In genomic region chr9:114385412-114386181, GRCh38 we compare ENCODE assay signal across 1 cellular context.
TF ChIP-seq lines count a peak whose summit lies in the region.

No MANE protein-coding gene starts in this region.

TF ChIP-seq in GM12878, 131 proteins besides CTCF, POLR2A, EP300 and RAD21 (continued from another document and continues in another):
- TF ChIP-seq REST (IDR thresholded peaks at IDR 0.05; ENCODE audit: low read depth, low read length) (0 out of 2 replicates have a peak, but pooled peaks have one; percentile 12), HDAC6 (IDR thresholded peaks at IDR 0.05; ENCODE audit: unreplicated experiment) (no peak), IRF5 (IDR thresholded peaks at IDR 0.05; ENCODE audit: borderline replicate concordance) (no peak), NBN (IDR thresholded peaks at IDR 0.05) (peak; percentile 98), TAF1 (IDR thresholded peaks at IDR 0.05; ENCODE audit: borderline replicate concordance, low read depth, low read length) (peak; percentile 71; the same call in 1 of the 2 replicates), ZZZ3 (IDR thresholded peaks at IDR 0.05; ENCODE audit: control insufficient read depth, insufficient read length, low read depth) (no peak), RUNX3 (IDR thresholded peaks at IDR 0.05; ENCODE audit: low read length) (no peak), ZNF384 (IDR thresholded peaks at IDR 0.05; ENCODE audit: borderline replicate concordance, low read depth, low read length) (peak; percentile 91), HDAC2 (IDR thresholded peaks at IDR 0.05) (no peak), ZNF687 (IDR thresholded peaks at IDR 0.05) (peak; percentile 96), TBL1XR1 (IDR thresholded peaks at IDR 0.05; ENCODE audit: low read depth, low read length) (0 out of 2 replicates have a peak, but pooled peaks have one; percentile 12), RELA (IDR thresholded peaks at IDR 0.05; ENCODE audit: borderline replicate concordance, partially characterized antibody) (peak; percentile 67), CBFB (IDR thresholded peaks at IDR 0.05; ENCODE audit: low read depth) (peak; percentile 91), FOS (IDR thresholded peaks at IDR 0.05; ENCODE audit: borderline replicate concordance, extremely low read depth, insufficient read length) (no peak), SIX5 (IDR thresholded peaks at IDR 0.05; ENCODE audit: low read depth, low read length, severe bottlenecking) (no peak), BCL11A (IDR thresholded peaks at IDR 0.05; ENCODE audit: low read depth, low read length) (peak; percentile 78), ZNF622 (IDR thresholded peaks at IDR 0.05) (no peak), SUZ12 (IDR thresholded peaks at IDR 0.05; ENCODE audit: unreplicated experiment) (no peak), STAT3 (IDR thresholded peaks at IDR 0.05; ENCODE audit: low read depth, low read length) (no peak), PAX5 (IDR thresholded peaks at IDR 0.05; ENCODE audit: borderline replicate concordance, low read depth, low read length) (peak; percentile 81), POLR2AphosphoS5 (IDR thresholded peaks at IDR 0.05; ENCODE audit: low read length) (peak; percentile 91), ETV6 (conservative IDR thresholded peaks at IDR 0.05 in 1 of 2, IDR thresholded peaks at IDR 0.05 in 1 of 2; ENCODE audit: borderline replicate concordance in 1 of 2, low read depth in 1 of 2) (peak in 1 of 2 experiments; percentile 36; a peak in 1 of 4 replicates), POLR2AphosphoS2 (IDR thresholded peaks at IDR 0.05; ENCODE audit: low read depth, low read length) (no peak), MAX (IDR thresholded peaks at IDR 0.05; ENCODE audit: low read depth, low read length) (no peak; the same call in 1 of the 2 replicates), IRF4 (IDR thresholded peaks at IDR 0.05; ENCODE audit: low read depth, low read length) (peak; percentile 90), CHD2 (IDR thresholded peaks at IDR 0.05; ENCODE audit: borderline replicate concordance, low read depth, low read length) (0 out of 2 replicates have a peak, but pooled peaks have one; percentile 63), ZNF217 (IDR thresholded peaks at IDR 0.05) (peak; percentile 84; the same call in 1 of the 2 replicates), HSF1 (IDR thresholded peaks at IDR 0.05; ENCODE audit: low read depth, low read length) (no peak), GABPA (IDR thresholded peaks at IDR 0.05; ENCODE audit: low read depth) (no peak), STAT1 (conservative IDR thresholded peaks at IDR 0.05) (no peak), SMC3 (IDR thresholded peaks at IDR 0.05; ENCODE audit: borderline replicate concordance, low read length) (no peak), LARP7 (IDR thresholded peaks at IDR 0.05) (peak; percentile 91), GATAD2B (conservative IDR thresholded peaks at IDR 0.05; ENCODE audit: low read depth) (peak; percentile 82), HCFC1 (IDR thresholded peaks at IDR 0.05; ENCODE audit: low read length) (no peak), MYB (IDR thresholded peaks at IDR 0.05; ENCODE audit: borderline replicate concordance, low read depth, low read length) (peak; percentile 66; the same call in 1 of the 2 replicates), KLF5 (IDR thresholded peaks at IDR 0.05; ENCODE audit: partially characterized antibody) (no peak), SIN3A (IDR thresholded peaks at IDR 0.05; ENCODE audit: low read depth, low read length) (peak; percentile 17; the same call in 1 of the 2 replicates), E2F4 (IDR thresholded peaks at IDR 0.05; ENCODE audit: low read depth, low read length) (no peak), ZBTB4 (CRISPR knock-in tag; IDR thresholded peaks at IDR 0.05) (no peak), SPI1 (IDR thresholded peaks at IDR 0.05; ENCODE audit: borderline replicate concordance, insufficient read depth, low read depth, low read length) (peak; percentile 75), PML (IDR thresholded peaks at IDR 0.05; ENCODE audit: low read length) (no peak), JUND (IDR thresholded peaks at IDR 0.05; ENCODE audit: low read depth, low read length) (peak; percentile 94), SMARCA5 (IDR thresholded peaks at IDR 0.05) (peak; percentile 99), ZSCAN29 (IDR thresholded peaks at IDR 0.05) (0 out of 2 replicates have a peak, but pooled peaks have one; percentile 10), RBBP5 (conservative IDR thresholded peaks at IDR 0.05) (no peak), CBX5 (IDR thresholded peaks at IDR 0.05; ENCODE audit: low read depth) (no peak), ZBTB40 (IDR thresholded peaks at IDR 0.05; ENCODE audit: borderline replicate concordance) (no peak)
